8 cellular contexts compared by ENCODE assay signal in the genomic region with DNA sequence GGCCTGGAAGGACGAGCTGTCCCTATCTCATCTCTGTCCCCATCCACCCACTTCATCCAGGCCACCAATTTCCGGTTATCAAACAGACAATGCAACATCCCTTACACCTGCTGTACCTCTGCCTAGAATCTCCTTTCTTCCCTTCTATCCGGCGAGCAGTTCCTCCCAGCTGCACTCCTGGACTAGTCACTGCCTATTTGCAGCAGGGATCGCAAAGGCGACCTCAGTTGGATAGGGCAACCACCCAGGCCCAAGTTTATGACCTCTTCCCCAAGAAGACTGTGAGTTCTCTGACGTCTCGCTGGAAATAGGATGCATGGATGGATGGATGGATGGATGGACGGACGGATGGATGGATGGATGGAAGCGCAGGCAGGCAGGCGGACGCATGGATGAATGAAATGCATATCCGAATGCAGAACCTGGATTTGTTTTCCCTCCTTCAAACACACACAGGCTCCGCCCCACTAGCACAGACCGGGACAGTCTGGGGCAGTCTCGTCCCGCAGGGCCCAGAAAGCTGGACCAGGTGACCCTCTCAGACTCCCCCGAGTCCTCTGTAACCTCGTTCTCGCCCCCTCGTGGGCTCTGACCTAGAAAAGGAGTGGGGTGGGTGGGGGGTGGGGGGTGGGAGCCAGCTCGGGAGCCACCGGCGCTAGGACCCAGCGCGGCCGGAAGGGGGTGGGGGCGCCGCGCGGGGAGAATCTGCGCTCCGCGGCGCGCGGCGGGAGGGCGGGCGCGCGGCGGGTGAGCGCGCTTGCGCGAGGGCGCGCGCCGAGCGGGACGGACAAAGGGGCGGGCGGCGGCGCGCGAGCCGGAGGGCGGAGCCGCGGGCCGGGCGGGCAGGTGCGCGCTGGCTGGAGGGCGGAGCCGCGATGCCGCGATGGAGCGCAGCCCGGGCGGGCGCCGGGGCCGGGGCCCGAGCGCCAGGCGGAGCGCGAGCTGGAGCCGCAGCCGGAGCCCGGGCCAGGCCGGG. TPM values are rescaled to one million over a fixed set of nuclear protein-coding genes. Genes with fewer than 3 reads are reported as not detected.
DNase-seq lines count a peak whose midpoint lies in the region; ATAC-seq and TF ChIP-seq lines count a peak whose summit lies in the region.

A gene (plus strand): TSS at position 875 of the 976 bp plus-strand sequence. CDS start 24,867 bp downstream, outside the sequence.

- no peaks in the 10 kb centered on the region for H3K9me3 ChIP-seq in ES-I3 (ENCODE audit: control insufficient read depth, insufficient read depth, low read length)
- H3K9me3 ChIP-seq in left ventricle myocardium inferior (replicated peaks), result no peaks in the 10 kb centered on the region
- no peaks in the 10 kb centered on the region for H3K9me3 ChIP-seq in prostate gland

- H3K36me3 ChIP-seq in ES-I3 (ENCODE audit: insufficient read depth, low read length) (0 out of 2 replicates have a peak, but pooled peaks cover 2% of the 10 kb centered on the region), left ventricle myocardium inferior (no peaks in the 10 kb centered on the region), prostate gland (no peaks in the 10 kb centered on the region)

- H3K27me3 ChIP-seq in left ventricle myocardium inferior (ENCODE audit: low read depth), result peaks cover 23% of the 10 kb centered on the region
- H3K27me3 ChIP-seq in prostate gland (replicated peaks; ENCODE audit: insufficient read depth), result no peaks in the 10 kb centered on the region

- no peaks in the 10 kb centered on the region for H3K9me3 Mint-ChIP-seq in activated naive CD8-positive, alpha-beta T cell treated with anti-CD3 and anti-CD28 coated beads, Interleukin-2, amount 50 U/mL, for 24 hours

- peaks cover 53% of the 10 kb centered on the region for H3K4me1 Mint-ChIP-seq in activated naive CD8-positive, alpha-beta T cell treated with anti-CD3 and anti-CD28 coated beads, Interleukin-2, amount 50 U/mL, for 24 hours

- no peaks in the 10 kb centered on the region for H3K27me3 Mint-ChIP-seq in activated naive CD8-positive, alpha-beta T cell treated with anti-CD3 and anti-CD28 coated beads, Interleukin-2, amount 50 U/mL, for 24 hours

- peak within 1 kb of the TSS; percentile 81 for H3K9ac ChIP-seq in ES-I3 (ENCODE audit: low read depth, low read length)

- H3K4me3 Mint-ChIP-seq in activated naive CD8-positive, alpha-beta T cell treated with anti-CD3 and anti-CD28 coated beads, Interleukin-2, amount 50 U/mL, for 24 hours, result peak within 1 kb of the TSS; percentile 84

- ATAC-seq in HG02571 (IDR thresholded peaks at IDR 0.05; ENCODE audit: unreplicated experiment), result peak; percentile 79
- ATAC-seq in activated naive CD8-positive, alpha-beta T cell treated with anti-CD3 and anti-CD28 coated beads, Interleukin-2, amount 50 U/mL, for 24 hours, result peak; percentile 96

- intact Hi-C loops in left ventricle myocardium inferior (cut with micrococcal nuclease) (no loop called here), prostate gland (cut with DNase I) (no loop called here)

- peak within 1 kb of the TSS; percentile 65 for H3K27ac Mint-ChIP-seq in activated naive CD8-positive, alpha-beta T cell treated with anti-CD3 and anti-CD28 coated beads, Interleukin-2, amount 50 U/mL, for 24 hours

- TF ChIP-seq CTCF in left ventricle myocardium inferior (IDR thresholded peaks at IDR 0.05; ENCODE audit: borderline replicate concordance) (no peak), prostate gland (IDR thresholded peaks at IDR 0.05) (no peak)

- H3K4me3 ChIP-seq in left ventricle myocardium inferior (peak within 1 kb of the TSS; percentile 68), prostate gland (peak within 1 kb of the TSS; percentile 49 to 56)

- H3K36me3 Mint-ChIP-seq in activated naive CD8-positive, alpha-beta T cell treated with anti-CD3 and anti-CD28 coated beads, Interleukin-2, amount 50 U/mL, for 24 hours (ENCODE audit: low read depth), result no peaks in the 10 kb centered on the region

- peak within 1 kb of the TSS; percentile 61 for H3K27ac ChIP-seq in left ventricle myocardium inferior (replicated peaks)
- H3K27ac ChIP-seq in prostate gland, result peak within 1 kb of the TSS; percentile 66 to 72

- no peak for TF ChIP-seq POLR2A in prostate gland (IDR thresholded peaks at IDR 0.05)

- H3K4me1 ChIP-seq in ES-I3 (ENCODE audit: insufficient read depth, low read length) (no peaks in the 10 kb centered on the region), left ventricle myocardium inferior (peaks cover 17% of the 10 kb centered on the region), prostate gland (replicated peaks) (no peaks in the 10 kb centered on the region)

- WGBS in prostate gland, result 2% methylated on average over 83 of the region's 88 CpGs

- DNase-seq in NCI-H1105 treated with DMSO at 0.1 percent for 48 hours (lab: John Stamatoyannopoulos, UW) (peak; percentile 83), SW480 (ENCODE audit: low spot score) (peak; percentile 81), left ventricle myocardium inferior (peak; percentile 63), prostate gland (ENCODE audit: low spot score) (peak; percentile 72), ureter (ENCODE audit: low spot score) (peak; percentile 55)
- peak; percentile 84 for DNase-seq in activated naive CD8-positive, alpha-beta T cell treated with anti-CD3 and anti-CD28 coated beads, Interleukin-2, amount 50 U/mL, for 24 hours

RNA-seq across cellular contexts. Expression of the gene that starts here (rescaled TPM):
- total RNA-seq in left ventricle myocardium inferior (2.3 TPM), prostate gland (1 to 10 TPM; 5.8 to 8.1 TPM), ureter (0.49 TPM)

Comparison
In these comparisons a context has a peak if more than half of its experiments do, and no peak if none do; other contexts are left out.
1. Peak in every context shown above with its lines: DNase-seq, ATAC-seq, H3K4me3 ChIP-seq and H3K27ac ChIP-seq.
2. Peak in DNase-seq in ureter; RNA of the gene not detected or under 1 TPM.